In the genomic region with DNA sequence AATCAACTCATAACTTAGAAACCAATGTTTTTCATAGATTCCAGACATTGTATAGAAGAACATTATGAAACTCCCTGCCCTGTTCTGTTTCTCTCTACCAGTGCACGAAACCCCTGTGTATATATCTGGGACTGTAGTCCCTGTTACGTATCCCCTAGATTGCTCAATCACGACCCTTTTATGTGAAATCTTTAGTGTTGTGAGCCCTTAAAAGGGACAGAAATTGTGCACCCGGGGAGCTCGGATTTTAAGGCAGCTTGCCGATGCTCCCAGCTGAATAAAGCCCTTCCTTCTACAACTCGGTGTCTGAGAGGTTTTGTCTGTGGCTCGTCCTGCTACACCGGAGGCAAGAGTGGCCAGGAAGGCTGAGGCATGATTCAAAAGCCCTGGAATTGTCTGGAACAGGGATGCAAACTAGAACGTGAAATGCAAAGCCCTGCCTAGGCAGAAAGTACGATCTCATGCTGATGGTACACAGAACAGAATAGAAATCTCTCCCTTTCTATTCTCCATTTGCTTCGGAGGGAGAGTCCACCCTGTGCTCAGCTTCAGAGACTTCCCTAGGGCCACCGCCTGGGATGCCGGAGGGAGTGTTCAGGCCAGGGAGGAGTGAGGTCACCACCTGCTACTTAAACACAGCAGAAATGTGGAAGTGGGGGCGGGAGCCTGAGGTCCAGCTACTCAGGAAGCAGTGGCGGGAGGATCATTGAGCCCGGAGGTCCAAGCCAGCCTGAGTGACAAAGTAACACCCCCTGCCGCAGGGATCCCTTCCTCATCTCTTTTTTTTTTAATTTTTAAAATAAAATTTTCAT, we compare ENCODE assay signal across 8 cellular contexts. TPM values are rescaled to one million over a fixed set of nuclear protein-coding genes. Genes with fewer than 3 reads are reported as not detected.
DNase-seq lines count a peak whose midpoint lies in the region; ATAC-seq and TF ChIP-seq lines count a peak whose summit lies in the region.

No MANE protein-coding gene starts in this region.

- no peaks in the 10 kb centered on the region for H3K36me3 ChIP-seq in neural progenitor cell

- peaks cover 23% of the 10 kb centered on the region for H3F3A ChIP-seq in neural progenitor cell (ENCODE audit: low read depth)

- no peak for ATAC-seq in GM21717 (IDR thresholded peaks at IDR 0.05; ENCODE audit: unreplicated experiment)

- peaks cover 31% of the 10 kb centered on the region for H3K36me3 Mint-ChIP-seq in activated CD4-positive, alpha-beta T cell treated with anti-CD3 and anti-CD28 coated beads, Interleukin-2, amount 10 ng/mL, durations not matched to agents 24 days and 14 days (ENCODE audit: low read depth)
- peaks cover 24% of the 10 kb centered on the region for H3K36me3 Mint-ChIP-seq in neural progenitor cell

- H3K27ac Mint-ChIP-seq in activated CD4-positive, alpha-beta T cell treated with anti-CD3 and anti-CD28 coated beads, Interleukin-2, amount 10 ng/mL, durations not matched to agents 24 days and 14 days = peak overlapping the region; percentile 96
- H3K27ac Mint-ChIP-seq in neural progenitor cell = no peak overlapping the region

- H3K4me2 ChIP-seq in neural progenitor cell = peak overlapping the region; percentile 89

- TF ChIP-seq CTCF in fibroblast of mammary gland (conservative IDR thresholded peaks at IDR 0.05; ENCODE audit: control insufficient read depth, insufficient read depth, low read depth, low read length) (no peak), neural progenitor cell (IDR thresholded peaks at IDR 0.05) (no peak)

- H3K27ac ChIP-seq in neural progenitor cell = no peak overlapping the region

- H3K27me3 Mint-ChIP-seq in activated CD4-positive, alpha-beta T cell treated with anti-CD3 and anti-CD28 coated beads, Interleukin-2, amount 10 ng/mL, durations not matched to agents 24 days and 14 days = no peaks in the 10 kb centered on the region
- peaks cover 2% of the 10 kb centered on the region for H3K27me3 Mint-ChIP-seq in neural progenitor cell (ENCODE audit: insufficient read depth, low read depth)

- H3K27me3 ChIP-seq in neural progenitor cell = no peaks in the 10 kb centered on the region

- H3K4me1 ChIP-seq in neural progenitor cell = no peaks in the 10 kb centered on the region

- H3K4me3 Mint-ChIP-seq in activated CD4-positive, alpha-beta T cell treated with anti-CD3 and anti-CD28 coated beads, Interleukin-2, amount 10 ng/mL, durations not matched to agents 24 days and 14 days = peak overlapping the region; percentile 89
- peak overlapping the region; percentile 86 for H3K4me3 Mint-ChIP-seq in neural progenitor cell

- peaks cover 4% of the 10 kb centered on the region for H3K79me2 ChIP-seq in neural progenitor cell (ENCODE audit: low read depth)

- H4K20me1 ChIP-seq in neural progenitor cell (ENCODE audit: low read depth) = no peaks in the 10 kb centered on the region

- H3K9me3 ChIP-seq in neural progenitor cell (ENCODE audit: low read depth) = no peaks in the 10 kb centered on the region

- H3K9ac ChIP-seq in neural progenitor cell = no peak overlapping the region

- peaks cover 4% of the 10 kb centered on the region for H3K9me3 Mint-ChIP-seq in activated CD4-positive, alpha-beta T cell treated with anti-CD3 and anti-CD28 coated beads, Interleukin-2, amount 10 ng/mL, durations not matched to agents 24 days and 14 days
- H3K9me3 Mint-ChIP-seq in neural progenitor cell = peaks cover 21% of the 10 kb centered on the region

- intact Hi-C loops in activated CD4-positive, alpha-beta T cell treated with anti-CD3 and anti-CD28 coated beads, Interleukin-2, amount 10 ng/mL, durations not matched to agents 24 days and 14 days (cut with micrococcal nuclease) = loop anchor here (2.0 to 10.0 kb wide), 6 partner anchors 19 to 285 kb away; a partner anchor contains a TSS

- H3K4me1 Mint-ChIP-seq in activated CD4-positive, alpha-beta T cell treated with anti-CD3 and anti-CD28 coated beads, Interleukin-2, amount 10 ng/mL, durations not matched to agents 24 days and 14 days = peaks cover 19% of the 10 kb centered on the region
- H3K4me1 Mint-ChIP-seq in neural progenitor cell = peaks cover 9% of the 10 kb centered on the region

- no peak overlapping the region for H2AFZ ChIP-seq in neural progenitor cell (replicated peaks)

- H3K4me3 ChIP-seq in fibroblast of mammary gland (ENCODE audit: control insufficient read depth, low read depth, low read length) (peak overlapping the region; percentile 70), neural progenitor cell (peak overlapping the region; percentile 81)

- DNase-seq in activated CD4-positive, alpha-beta T cell treated with anti-CD3 and anti-CD28 coated beads, Interleukin-2, amount 10 ng/mL, durations not matched to agents 24 days and 14 days = no peak
- no peak for DNase-seq in activated CD4-positive, alpha-beta T cell treated with anti-CD3 and anti-CD28 coated beads, Interleukin-2, amount 50 U/mL, for 1 hour
- DNase-seq in SW480 (ENCODE audit: low spot score) (peak; percentile 27), fibroblast of mammary gland (ENCODE audit: low read depth) (peak; percentile 48), neural progenitor cell (ENCODE audit: low spot score) (no peak), NCI-H82 treated with DMSO at 0.1 percent for 48 hours (lab: John Stamatoyannopoulos, UW; ENCODE audit: unreplicated experiment) (no peak)
- DNase-seq in activated CD4-positive, alpha-beta T cell treated with anti-CD3 and anti-CD28 coated beads for 1 hour = no peak

RNA-seq across cellular contexts. Expression of a gene that starts 0.8 kb away (rescaled TPM):
- 4.4 and 6.5 TPM in 2 replicates for total RNA-seq in activated CD4-positive, alpha-beta T cell treated with anti-CD3 and anti-CD28 coated beads, Interleukin-2, amount 10 ng/mL, durations not matched to agents 24 days and 14 days
- total RNA-seq in neural progenitor cell (ENCODE audit: low replicate concordance) = 8.9 and 11.6 TPM in 2 replicates

RNA-seq across cellular contexts. Expression of a gene that starts 26.6 kb away (rescaled TPM):
- 8.0 and 17.8 TPM in 2 replicates for total RNA-seq in activated CD4-positive, alpha-beta T cell treated with anti-CD3 and anti-CD28 coated beads, Interleukin-2, amount 10 ng/mL, durations not matched to agents 24 days and 14 days
- total RNA-seq in neural progenitor cell (ENCODE audit: low replicate concordance) = 30.1 and 35.5 TPM in 2 replicates

RNA-seq across cellular contexts. Expression of a gene that starts 38.7 kb away (rescaled TPM):
- total RNA-seq in activated CD4-positive, alpha-beta T cell treated with anti-CD3 and anti-CD28 coated beads, Interleukin-2, amount 10 ng/mL, durations not matched to agents 24 days and 14 days = 8.9 TPM in 2 replicates
- 22.9 and 27.7 TPM in 2 replicates for total RNA-seq in neural progenitor cell (ENCODE audit: low replicate concordance)

Comparison
In these comparisons a context has a peak if more than half of its experiments do, and no peak if none do; other contexts are left out.
1. DNase-seq: peak in SW480 (single experiment) and fibroblast of mammary gland (single experiment); none in activated CD4-positive, alpha-beta T cell treated with anti-CD3 and anti-CD28 coated beads, Interleukin-2, amount 10 ng/mL, durations not matched to agents 24 days and 14 days (single experiment), activated CD4-positive, alpha-beta T cell treated with anti-CD3 and anti-CD28 coated beads, Interleukin-2, amount 50 U/mL, for 1 hour (single experiment), neural progenitor cell (single experiment), activated CD4-positive, alpha-beta T cell treated with anti-CD3 and anti-CD28 coated beads for 1 hour (single experiment) and NCI-H82 treated with DMSO at 0.1 percent for 48 hours (single experiment).